Comparison of ENCODE assay signal across 15 cellular contexts in genomic region chr7:98317366-98318040, GRCh38. TPM values are rescaled to one million over a fixed set of nuclear protein-coding genes. Genes with fewer than 3 reads are reported as not detected.
DNase-seq lines count a peak whose midpoint lies in the region; ATAC-seq and TF ChIP-seq lines count a peak whose summit lies in the region.
"Had no signal": no experiment of that assay in that cellular context is flagged by ENCODE, and none has a peak within 500 bp of the region (broad histone marks: within the 10 kb centered on the region; RNA-seq: fewer than 3 reads in every experiment).

No MANE protein-coding gene starts in this region.

- peak overlapping the region; percentile 69 for H3K27ac Mint-ChIP-seq in Calu3 (ENCODE audit: unreplicated experiment)
- peak overlapping the region; percentile 72; the same call in 1 of the 2 replicates for H3K27ac Mint-ChIP-seq in WTC11
- no peak overlapping the region for H3K27ac Mint-ChIP-seq in activated T-helper 17 cell treated with anti-CD3 and anti-CD28 coated beads, Interleukin-2, amount 50 U/mL, for 72 hours
- H3K27ac Mint-ChIP-seq: CD8-positive, alpha-beta T cell had no signal

- peaks cover 18% of the 10 kb centered on the region for H3K79me1 ChIP-seq in mesenchymal stem cell (replicated peaks; ENCODE audit: low read length, poor library complexity, severe bottlenecking)

- H2BK5ac ChIP-seq in mesenchymal stem cell (ENCODE audit: low read depth, low read length, poor library complexity, severe bottlenecking), result no peak overlapping the region

- intact Hi-C loops in Calu3 (cut with micrococcal nuclease; ENCODE audit: unreplicated experiment) (no loop called here), posterior vena cava (cut with DNase I) (no loop called here)

- POLR2A ChIA-PET in WTC11 (lab: Charles Lee), result no interaction called here

- TF ChIP-seq CTCF in Calu3 (IDR thresholded peaks at IDR 0.05; ENCODE audit: unreplicated experiment) (no peak), WTC11 (IDR thresholded peaks at IDR 0.05) (no peak)

- peak overlapping the region; percentile 9 for H4K8ac ChIP-seq in mesenchymal stem cell (ENCODE audit: low read length)

- H2AK5ac ChIP-seq in mesenchymal stem cell (ENCODE audit: low read length, severe bottlenecking), result no peak overlapping the region

- no peak overlapping the region for H3K9ac ChIP-seq in mesenchymal stem cell (ENCODE audit: low read length)
- H3K9ac ChIP-seq: BLaER1 treated with 17β-estradiol and CSF1 and Interleukin-3, amounts not matched to agents 10 nM and 100 nM had no signal

- DNase-seq in Calu3 (no peak), WTC11 (ENCODE audit: low spot score) (no peak), mesenchymal stem cell (no peak), posterior vena cava (ENCODE audit: low spot score) (peak; percentile 58)
- DNase-seq: CD8-positive, alpha-beta T cell; DMS79; H7; NCI-H1092 treated with DMSO at 0.1 percent for 48 hours; NCI-H146; NCI-H2029 treated with DMSO at 0.1 percent for 48 hours had no signal

- H3K27ac ChIP-seq in mesenchymal stem cell (ENCODE audit: low read length, poor library complexity, severe bottlenecking), result no peak overlapping the region

- H3K36me3 ChIP-seq in mesenchymal stem cell (ENCODE audit: control insufficient read depth in 1 of 2, insufficient read depth in 2 of 2, low read depth in 1 of 2, low read length in 2 of 2), result peaks cover 0 to 35% of the 10 kb centered on the region in 2 experiments
- H3K36me3 ChIP-seq: BLaER1 treated with 17β-estradiol and CSF1 and Interleukin-3, amounts not matched to agents 10 nM and 100 nM had no signal

- peaks cover 20% of the 10 kb centered on the region for H3K4me1 ChIP-seq in mesenchymal stem cell (ENCODE audit: control insufficient read depth, insufficient read depth, low read depth, low read length)

- no peak overlapping the region for H3K4me2 ChIP-seq in mesenchymal stem cell (ENCODE audit: low read length, poor library complexity, severe bottlenecking)
- H3K4me2 ChIP-seq: BLaER1 treated with 17β-estradiol and CSF1 and Interleukin-3, amounts not matched to agents 10 nM and 100 nM had no signal

- ATAC-seq in WTC11 (no peak), GM21737 (IDR thresholded peaks at IDR 0.05; ENCODE audit: unreplicated experiment) (no peak), GM21423 (IDR thresholded peaks at IDR 0.05; ENCODE audit: unreplicated experiment) (no peak)
- ATAC-seq in activated T-helper 17 cell treated with anti-CD3 and anti-CD28 coated beads, Interleukin-2, amount 50 U/mL, for 72 hours (replicated peaks), result no peak
- ATAC-seq: CD8-positive, alpha-beta T cell; Panc1 had no signal

- H2BK12ac ChIP-seq in mesenchymal stem cell (ENCODE audit: low read length in 2 of 2), result peak overlapping the region in 1 of 2 experiments; percentile 57

- H3K4me1 Mint-ChIP-seq in Calu3 (ENCODE audit: low read depth, unreplicated experiment), result peaks cover 7% of the 10 kb centered on the region
- peaks cover 2% of the 10 kb centered on the region for H3K4me1 Mint-ChIP-seq in WTC11
- H3K4me1 Mint-ChIP-seq in activated T-helper 17 cell treated with anti-CD3 and anti-CD28 coated beads, Interleukin-2, amount 50 U/mL, for 72 hours, result no peaks in the 10 kb centered on the region

- CTCF ChIA-PET in Calu3 (lab: Charles Lee), result no interaction called here
- CTCF ChIA-PET in WTC11 (lab: Charles Lee), result no interaction called here

- no peak overlapping the region for H2BK15ac ChIP-seq in mesenchymal stem cell (ENCODE audit: low read depth, poor library complexity, severe bottlenecking)

- H3K18ac ChIP-seq in mesenchymal stem cell (ENCODE audit: low read depth in 1 of 2, low read length in 2 of 2), result no peak overlapping the region

- peaks cover 0 to 4% of the 10 kb centered on the region in 2 experiments for H3K27me3 ChIP-seq in mesenchymal stem cell (ENCODE audit: control insufficient read depth in 1 of 2, insufficient read depth in 1 of 2, low read length in 2 of 2)
- H3K27me3 ChIP-seq: BLaER1 treated with 17β-estradiol and CSF1 and Interleukin-3, amounts not matched to agents 10 nM and 100 nM had no signal

- no peak overlapping the region for H3K4me3 ChIP-seq in mesenchymal stem cell (ENCODE audit: insufficient read depth in 1 of 2, low read depth in 1 of 2, low read length in 2 of 2)
- H3K4me3 ChIP-seq: BLaER1 treated with 17β-estradiol and CSF1 and Interleukin-3, amounts not matched to agents 10 nM and 100 nM had no signal

- no peak overlapping the region for H3K4me3 Mint-ChIP-seq in Calu3 (ENCODE audit: low read depth, unreplicated experiment)
- H3K4me3 Mint-ChIP-seq in WTC11, result no peak overlapping the region
- no peak overlapping the region for H3K4me3 Mint-ChIP-seq in activated T-helper 17 cell treated with anti-CD3 and anti-CD28 coated beads, Interleukin-2, amount 50 U/mL, for 72 hours
- H3K4me3 Mint-ChIP-seq: CD8-positive, alpha-beta T cell had no signal

- no peak overlapping the region for H3K4ac ChIP-seq in mesenchymal stem cell (ENCODE audit: low read depth in 1 of 2, low read length in 2 of 2)

- no TSS peak for BruUV-seq in Calu3 (replicated peaks; lab: Mats Ljungman, UMichigan)

- H3K14ac ChIP-seq in mesenchymal stem cell (ENCODE audit: low read length in 2 of 2), result peak overlapping the region in 1 of 2 experiments; percentile 82

- no peaks in the 10 kb centered on the region for H3K9me3 Mint-ChIP-seq in Calu3 (ENCODE audit: low read depth, unreplicated experiment)
- H3K9me3 Mint-ChIP-seq in WTC11, result peaks cover 26% of the 10 kb centered on the region
- no peaks in the 10 kb centered on the region for H3K9me3 Mint-ChIP-seq in activated T-helper 17 cell treated with anti-CD3 and anti-CD28 coated beads, Interleukin-2, amount 50 U/mL, for 72 hours
- H3K9me3 Mint-ChIP-seq: CD8-positive, alpha-beta T cell had no signal

- WGBS in mesenchymal stem cell, result 95% methylated on average over 14 of the region's 14 CpGs

- H3K36me3 Mint-ChIP-seq in Calu3 (ENCODE audit: insufficient read depth, unreplicated experiment) (peaks cover 39% of the 10 kb centered on the region), WTC11 (peaks cover 40% of the 10 kb centered on the region)
- no peaks in the 10 kb centered on the region for H3K36me3 Mint-ChIP-seq in activated T-helper 17 cell treated with anti-CD3 and anti-CD28 coated beads, Interleukin-2, amount 50 U/mL, for 72 hours (ENCODE audit: low read depth)
- H3K36me3 Mint-ChIP-seq: CD8-positive, alpha-beta T cell had no signal

- H2BK120ac ChIP-seq in mesenchymal stem cell (ENCODE audit: low read depth, low read length), result peak overlapping the region; percentile 13

- peak overlapping the region; percentile 71 for H4K91ac ChIP-seq in mesenchymal stem cell (ENCODE audit: low read length)

- no peaks in the 10 kb centered on the region for H3K27me3 Mint-ChIP-seq in Calu3 (ENCODE audit: unreplicated experiment)
- no peaks in the 10 kb centered on the region for H3K27me3 Mint-ChIP-seq in WTC11 (ENCODE audit: low read depth)
- H3K27me3 Mint-ChIP-seq in activated T-helper 17 cell treated with anti-CD3 and anti-CD28 coated beads, Interleukin-2, amount 50 U/mL, for 72 hours, result no peaks in the 10 kb centered on the region

- H2AFZ ChIP-seq in mesenchymal stem cell (ENCODE audit: low read depth, low read length), result no peak overlapping the region

- H3K9me3 ChIP-seq in mesenchymal stem cell (ENCODE audit: control insufficient read depth, low read length), result no peaks in the 10 kb centered on the region

- peak overlapping the region in 1 of 2 experiments; percentile 9 for H3K23ac ChIP-seq in mesenchymal stem cell (ENCODE audit: low read length in 2 of 2)

TF ChIP-seq in WTC11, 78 proteins besides CTCF, POLR2A, EP300 and RAD21 (continues in another document):
- TF ChIP-seq PREB (CRISPR knock-in tag; IDR thresholded peaks at IDR 0.05; ENCODE audit: borderline replicate concordance), result no peak
- no peak for TF ChIP-seq ZNF425 (CRISPR knock-in tag; conservative IDR thresholded peaks at IDR 0.05)
- no peak for TF ChIP-seq MXD4 (CRISPR knock-in tag; IDR thresholded peaks at IDR 0.05; ENCODE audit: borderline replicate concordance)
- no peak for TF ChIP-seq NFYB (CRISPR knock-in tag; conservative IDR thresholded peaks at IDR 0.05; ENCODE audit: low read depth)
- TF ChIP-seq ZMAT4 (CRISPR knock-in tag; IDR thresholded peaks at IDR 0.05), result no peak

RNA-seq across cellular contexts. Expression of gene BRI3, which starts 36.0 kb away (rescaled TPM):
- total RNA-seq in Calu3 (2022) (101 and 124 TPM in 2 replicates), WTC11 (2021) (108 to 112 TPM (median 110 TPM) in 3 replicates), posterior vena cava (100 to 1,000 TPM; 183 to 193 TPM)
- polyA plus RNA-seq in mesenchymal stem cell (2013, experiment 1 of 2), result 768 TPM
- 790 TPM for polyA plus RNA-seq in mesenchymal stem cell (2013, experiment 2 of 2)
- 10 to 100 TPM; 48.2 to 52.6 TPM for total RNA-seq in activated T-helper 17 cell treated with anti-CD3 and anti-CD28 coated beads, Interleukin-2, amount 50 U/mL, for 72 hours
